8 cellular contexts compared by ENCODE assay signal in the genomic region with DNA sequence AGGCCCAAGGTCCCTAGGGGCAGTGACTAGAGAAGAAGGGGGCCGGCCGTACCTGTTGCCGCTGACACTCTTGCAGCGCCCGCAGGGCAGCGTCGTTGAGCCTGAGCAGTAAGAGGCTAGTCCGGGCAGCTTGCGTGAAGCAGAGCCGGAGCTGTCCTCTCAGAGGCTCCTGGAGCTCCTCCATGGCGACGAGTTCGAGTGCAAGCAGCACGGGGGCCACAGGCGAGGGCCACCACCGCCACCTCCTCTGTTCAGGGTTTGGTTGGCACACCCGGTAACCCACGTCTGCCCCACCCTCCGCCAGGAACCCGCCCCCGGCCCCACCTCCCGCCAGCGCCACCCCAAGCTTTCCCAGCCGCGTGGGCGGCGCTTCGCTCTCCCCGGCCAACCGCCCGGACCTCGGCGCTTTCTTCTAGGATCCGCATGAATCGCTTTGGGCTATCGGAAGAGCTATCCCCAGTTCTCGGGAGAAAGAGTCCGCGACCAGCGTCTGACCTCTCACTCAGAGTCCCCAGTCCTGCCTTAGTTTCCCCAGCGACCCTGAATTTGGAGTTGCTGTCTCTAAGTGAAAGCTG. TPM values are rescaled to one million over a fixed set of nuclear protein-coding genes. Genes with fewer than 3 reads are reported as not detected.
DNase-seq lines count a peak whose midpoint lies in the region; ATAC-seq and TF ChIP-seq lines count a peak whose summit lies in the region.

A gene with protein sequence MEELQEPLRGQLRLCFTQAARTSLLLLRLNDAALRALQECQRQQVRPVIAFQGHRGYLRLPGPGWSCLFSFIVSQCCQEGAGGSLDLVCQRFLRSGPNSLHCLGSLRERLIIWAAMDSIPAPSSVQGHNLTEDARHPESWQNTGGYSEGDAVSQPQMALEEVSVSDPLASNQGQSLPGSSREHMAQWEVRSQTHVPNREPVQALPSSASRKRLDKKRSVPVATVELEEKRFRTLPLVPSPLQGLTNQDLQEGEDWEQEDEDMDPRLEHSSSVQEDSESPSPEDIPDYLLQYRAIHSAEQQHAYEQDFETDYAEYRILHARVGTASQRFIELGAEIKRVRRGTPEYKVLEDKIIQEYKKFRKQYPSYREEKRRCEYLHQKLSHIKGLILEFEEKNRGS (minus strand): TSS at position 249 of the 575 bp plus-strand sequence. CDS start 65 bp downstream, at position 184.

- H3K9me3 Mint-ChIP-seq in endothelial cell (ENCODE audit: unreplicated experiment), result no peaks in the 10 kb centered on the region

- peaks cover 4% of the 10 kb centered on the region for H3K4me1 Mint-ChIP-seq in endothelial cell (ENCODE audit: unreplicated experiment)

- H3K4me3 Mint-ChIP-seq in endothelial cell (ENCODE audit: unreplicated experiment), result peak within 1 kb of the TSS; percentile 78

- H3K27me3 ChIP-seq in BE2C (no peaks in the 10 kb centered on the region), mucosa of rectum (ENCODE audit: control insufficient read depth in 2 of 2, insufficient read depth in 2 of 2, low read length in 2 of 2) (no peaks in the 10 kb centered on the region)

- H3K27ac ChIP-seq in mucosa of rectum (ENCODE audit: low read depth in 2 of 2, low read length in 2 of 2), result peak within 1 kb of the TSS; percentile 94 to 96

- no peak within 1 kb of the TSS for H3K27ac Mint-ChIP-seq in endothelial cell (ENCODE audit: unreplicated experiment)

- TF ChIP-seq CTCF in BE2C (IDR thresholded peaks at IDR 0.05; ENCODE audit: low read depth, low read length) (no peak), endothelial cell (IDR thresholded peaks at IDR 0.05; ENCODE audit: unreplicated experiment) (no peak)

- H3K4me1 ChIP-seq in BE2C, result 0 out of 2 replicates have a peak, but pooled peaks cover 3% of the 10 kb centered on the region
- peaks cover 10 to 24% of the 10 kb centered on the region in 2 donors for H3K4me1 ChIP-seq in mucosa of rectum (ENCODE audit: control insufficient read depth in 2 of 2, insufficient read depth in 2 of 2, low read length in 2 of 2)

- peak within 1 kb of the TSS; percentile 89 to 99 for H3K9ac ChIP-seq in mucosa of rectum (ENCODE audit: low read depth in 1 of 2, low read length in 2 of 2)

- H3K36me3 ChIP-seq in BE2C (peaks cover 18% of the 10 kb centered on the region), mucosa of rectum (ENCODE audit: control insufficient read depth in 2 of 2, insufficient read depth in 2 of 2, low read length in 2 of 2) (peaks cover 23% of the 10 kb centered on the region in 2 donors)

- ATAC-seq in GM19324 (IDR thresholded peaks at IDR 0.05; ENCODE audit: low FRiP score, unreplicated experiment), result peak; percentile 43
- peak; percentile 29 for ATAC-seq in HG03442 (IDR thresholded peaks at IDR 0.05; ENCODE audit: unreplicated experiment)

- H3K9me3 ChIP-seq in BE2C (no peaks in the 10 kb centered on the region), mucosa of rectum (ENCODE audit: control insufficient read depth in 2 of 2, low read length in 2 of 2) (no peaks in the 10 kb centered on the region)

- peak within 1 kb of the TSS; percentile 72 for H3K4me3 ChIP-seq in BE2C (ENCODE audit: low read depth, low read length)
- peak within 1 kb of the TSS; percentile 89 to 94 for H3K4me3 ChIP-seq in mucosa of rectum (ENCODE audit: low read length in 2 of 2)

- peak; percentile 66 for DNase-seq in BE2C
- DNase-seq in NCI-H82 treated with DMSO at 0.1 percent for 48 hours (lab: John Stamatoyannopoulos, UW; ENCODE audit: unreplicated experiment), result peak; percentile 43
- peak; percentile 79 for DNase-seq in activated CD8-positive, alpha-beta memory T cell treated with anti-CD3 and anti-CD28 coated beads, Interleukin-2, amount 50 U/mL, for 4 hours
- DNase-seq in endothelial cell (ENCODE audit: low spot score), result peak; percentile 26
- DNase-seq in stimulated activated CD8-positive, alpha-beta memory T cell treated with anti-CD3 and anti-CD28 coated beads, Interleukin-7, amount 100 ng/mL, for 4 hours (ENCODE audit: low read depth in 2 of 2), result peak; percentile 55 to 77

- peaks cover 9% of the 10 kb centered on the region for H3K27me3 Mint-ChIP-seq in endothelial cell (ENCODE audit: unreplicated experiment)

- H3K36me3 Mint-ChIP-seq in endothelial cell (ENCODE audit: low read depth, unreplicated experiment), result peaks cover 18% of the 10 kb centered on the region

RNA-seq across cellular contexts. Expression of the gene that starts here (rescaled TPM):
- 1.4 TPM for polyA plus RNA-seq in BE2C (2012; ENCODE audit: insufficient read depth, insufficient read length, low read depth)
- total RNA-seq in endothelial cell (ENCODE audit: unreplicated experiment), result 1.9 TPM

Comparison
In these comparisons a context has a peak if more than half of its experiments do, and no peak if none do; other contexts are left out.
1. Peak in every context shown above with its lines: DNase-seq, ATAC-seq, H3K4me3 ChIP-seq and H3K27ac ChIP-seq.
2. DNase-seq: peak in every context shown above with its lines; median percentile 79 in activated CD8-positive, alpha-beta memory T cell treated with anti-CD3 and anti-CD28 coated beads, Interleukin-2, amount 50 U/mL, for 4 hours; 66 in BE2C; 66 in stimulated activated CD8-positive, alpha-beta memory T cell treated with anti-CD3 and anti-CD28 coated beads, Interleukin-7, amount 100 ng/mL, for 4 hours; 43 in NCI-H82 treated with DMSO at 0.1 percent for 48 hours; 26 in endothelial cell.